In genomic region chr11:112364962-112365481, GRCh38 we compare ENCODE assay signal across 14 cellular contexts.
DNase-seq lines count a peak whose midpoint lies in the region; ATAC-seq and TF ChIP-seq lines count a peak whose summit lies in the region.
"Had no signal": no experiment of that assay in that cellular context is flagged by ENCODE, and none has a peak within 500 bp of the region (broad histone marks: within the 10 kb centered on the region; RNA-seq: fewer than 3 reads in every experiment).

No MANE protein-coding gene starts in this region.

- no peaks in the 10 kb centered on the region for H3K9me3 ChIP-seq in SJSA1 (replicated peaks)

- no peak for ATAC-seq in HG03460 (IDR thresholded peaks at IDR 0.05; ENCODE audit: unreplicated experiment)
- ATAC-seq in GM18519 (IDR thresholded peaks at IDR 0.05; ENCODE audit: low FRiP score, unreplicated experiment) = no peak
- no peak for ATAC-seq in GM21423 (IDR thresholded peaks at IDR 0.05; ENCODE audit: unreplicated experiment)
- ATAC-seq: activated CD8-positive, alpha-beta memory T cell treated with anti-CD3 and anti-CD28 coated beads, Interleukin-2, amount 10 ng/mL, durations not matched to agents 7 days and 5 days; T-cell had no signal

- peaks cover 42% of the 10 kb centered on the region for H3K4me1 ChIP-seq in SJSA1 (replicated peaks)

- H3K4me3 ChIP-seq in SJSA1 (no peak overlapping the region), fibroblast of mammary gland (ENCODE audit: control insufficient read depth, low read depth, low read length) (no peak overlapping the region)

- no peaks in the 10 kb centered on the region for H3K27me3 ChIP-seq in SJSA1 (replicated peaks)

- peak overlapping the region; percentile 96 for H3K27ac ChIP-seq in SJSA1

- DNase-seq in GM04503 (ENCODE audit: low read depth) (peak; percentile 41), SJSA1 (ENCODE audit: low read depth in 1 of 2, low spot score in 2 of 2) (peak; percentile 81 to 82), fibroblast of mammary gland (ENCODE audit: low read depth) (peak; percentile 93), smooth muscle cell of the brain vasculature (ENCODE audit: low read depth, low spot score) (peak; percentile 4)
- no peak for DNase-seq in stimulated activated naive CD4-positive, alpha-beta T cell (lab: John Stamatoyannopoulos, UW)
- DNase-seq: activated CD8-positive, alpha-beta memory T cell treated with anti-CD3 and anti-CD28 coated beads, Interleukin-2, amount 10 ng/mL, durations not matched to agents 7 days and 5 days; anterior cingulate cortex; DMS79 treated with DMSO at 0.1 percent for 48 hours; H7; NCI-H526 treated with DMSO at 0.1 percent for 48 hours; T-cell had no signal

- H3K36me3 ChIP-seq in SJSA1 = no peaks in the 10 kb centered on the region

- TF ChIP-seq CTCF in fibroblast of mammary gland (conservative IDR thresholded peaks at IDR 0.05; ENCODE audit: control insufficient read depth, insufficient read depth, low read depth, low read length) = no peak

Comparison
In these comparisons a context has a peak if more than half of its experiments do, and no peak if none do; other contexts are left out.
1. DNase-seq: peak in GM04503 (single experiment), SJSA1 (2 of 2), fibroblast of mammary gland (single experiment) and smooth muscle cell of the brain vasculature (single experiment); none in stimulated activated naive CD4-positive, alpha-beta T cell (0 of 6).